Comparison of ENCODE assay signal across 17 cellular contexts in the genomic region with DNA sequence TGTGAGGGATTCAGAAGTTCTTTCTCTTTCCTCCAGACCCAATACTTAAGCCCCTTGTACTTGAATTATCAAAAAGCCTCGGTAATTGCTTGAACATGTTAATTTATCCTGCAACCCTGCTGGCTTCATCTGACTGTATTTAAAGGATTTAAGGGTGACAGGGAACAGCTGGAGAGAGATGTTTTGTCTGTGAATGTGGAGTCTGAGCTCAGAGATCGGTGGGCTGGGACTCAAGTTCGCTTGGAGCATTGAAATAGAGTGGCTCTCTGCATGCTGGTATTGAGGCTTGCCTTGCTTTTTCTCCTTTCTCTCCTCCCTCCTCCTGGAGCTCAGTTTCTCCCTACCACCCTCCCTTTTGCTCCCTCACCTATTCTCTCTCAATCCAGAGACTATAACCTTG.
"Had no signal": no experiment of that assay in that cellular context is flagged by ENCODE, and none has a peak within 500 bp of the region (broad histone marks: within the 10 kb centered on the region; RNA-seq: fewer than 3 reads in every experiment).

No MANE protein-coding gene starts in this region.

- ATAC-seq: right lobe of liver; stimulated activated naive CD8-positive, alpha-beta T cell treated with anti-CD3 and anti-CD28 coated beads, Interleukin-15, Interleukin-2, amounts not matched to agents 100 U/mL and 50 U/mL, for 24 hours had no signal

- H3K27ac ChIP-seq: brain microvascular endothelial cell, coronary artery, esophagus squamous epithelium, prostate gland, right lobe of liver had no signal

- H3K36me3 Mint-ChIP-seq: activated naive CD8-positive, alpha-beta T cell treated with anti-CD3 and anti-CD28 coated beads, Interleukin-2, amount 10 ng/mL, durations not matched to agents 7 days and 5 days had no signal

- H3K36me3 ChIP-seq: brain microvascular endothelial cell, esophagus squamous epithelium, prostate gland, right lobe of liver had no signal

- H3K9me3 ChIP-seq: esophagus squamous epithelium, prostate gland, right lobe of liver had no signal

- H3K4me1 ChIP-seq: esophagus squamous epithelium, prostate gland, right lobe of liver had no signal

- H3K4me1 Mint-ChIP-seq: activated CD4-positive, alpha-beta T cell treated with anti-CD3 and anti-CD28 coated beads, Interleukin-2, amount 10 ng/mL, durations not matched to agents 7 days and 5 days; activated naive CD8-positive, alpha-beta T cell treated with anti-CD3 and anti-CD28 coated beads, Interleukin-2, amount 10 ng/mL, durations not matched to agents 7 days and 5 days; central memory CD8-positive, alpha-beta T cell had no signal

- DNase-seq: activated CD4-positive, alpha-beta T cell treated with anti-CD3 and anti-CD28 coated beads, Interleukin-2, amount 10 ng/mL, durations not matched to agents 7 days and 5 days; activated naive CD4-positive, alpha-beta T cell; activated naive CD8-positive, alpha-beta T cell treated with anti-CD3 and anti-CD28 coated beads, Interleukin-2, amount 10 ng/mL, durations not matched to agents 7 days and 5 days; brain microvascular endothelial cell; effector CD4-positive, alpha-beta T cell; esophagus squamous epithelium; hippocampal formation; kidney glomerular epithelial cell; mesendoderm; right lobe of liver; stimulated activated naive CD8-positive, alpha-beta T cell treated with anti-CD3 and anti-CD28 coated beads, Interleukin-15, Interleukin-2, amounts not matched to agents 100 U/mL and 50 U/mL, for 24 hours; trophoblast cell had no signal

- H3K27ac Mint-ChIP-seq: activated CD4-positive, alpha-beta T cell treated with anti-CD3 and anti-CD28 coated beads, Interleukin-2, amount 10 ng/mL, durations not matched to agents 7 days and 5 days; activated naive CD8-positive, alpha-beta T cell treated with anti-CD3 and anti-CD28 coated beads, Interleukin-2, amount 10 ng/mL, durations not matched to agents 7 days and 5 days; activated T-helper 1 cell treated with anti-CD3 and anti-CD28 coated beads, Interleukin-12 subunit alpha, Interleukin-12 subunit beta, Interleukin-2, Interleukin-4 antibody, amounts not matched to agents 30 ng/mL and 10 ng/mL and 1 ng/mL, durations not matched to agents 14 hours and 24 hours and 36 hours had no signal

- H3K27me3 ChIP-seq: brain microvascular endothelial cell, right lobe of liver had no signal

- H3K4me3 ChIP-seq: coronary artery, esophagus squamous epithelium, prostate gland, right lobe of liver had no signal

- H3K4me3 Mint-ChIP-seq: activated CD4-positive, alpha-beta T cell treated with anti-CD3 and anti-CD28 coated beads, Interleukin-2, amount 10 ng/mL, durations not matched to agents 7 days and 5 days; activated naive CD8-positive, alpha-beta T cell treated with anti-CD3 and anti-CD28 coated beads, Interleukin-2, amount 10 ng/mL, durations not matched to agents 7 days and 5 days; activated T-helper 1 cell treated with anti-CD3 and anti-CD28 coated beads, Interleukin-12 subunit alpha, Interleukin-12 subunit beta, Interleukin-2, Interleukin-4 antibody, amounts not matched to agents 30 ng/mL and 10 ng/mL and 1 ng/mL, durations not matched to agents 14 hours and 24 hours and 36 hours; central memory CD8-positive, alpha-beta T cell had no signal

- H3K9me3 Mint-ChIP-seq: activated CD4-positive, alpha-beta T cell treated with anti-CD3 and anti-CD28 coated beads, Interleukin-2, amount 10 ng/mL, durations not matched to agents 7 days and 5 days; activated naive CD8-positive, alpha-beta T cell treated with anti-CD3 and anti-CD28 coated beads, Interleukin-2, amount 10 ng/mL, durations not matched to agents 7 days and 5 days; activated T-helper 1 cell treated with anti-CD3 and anti-CD28 coated beads, Interleukin-12 subunit alpha, Interleukin-12 subunit beta, Interleukin-2, Interleukin-4 antibody, amounts not matched to agents 30 ng/mL and 10 ng/mL and 1 ng/mL, durations not matched to agents 14 hours and 24 hours and 36 hours; central memory CD8-positive, alpha-beta T cell; nephron had no signal
